ENCODE assay signal across 19 cellular contexts in the genomic region with DNA sequence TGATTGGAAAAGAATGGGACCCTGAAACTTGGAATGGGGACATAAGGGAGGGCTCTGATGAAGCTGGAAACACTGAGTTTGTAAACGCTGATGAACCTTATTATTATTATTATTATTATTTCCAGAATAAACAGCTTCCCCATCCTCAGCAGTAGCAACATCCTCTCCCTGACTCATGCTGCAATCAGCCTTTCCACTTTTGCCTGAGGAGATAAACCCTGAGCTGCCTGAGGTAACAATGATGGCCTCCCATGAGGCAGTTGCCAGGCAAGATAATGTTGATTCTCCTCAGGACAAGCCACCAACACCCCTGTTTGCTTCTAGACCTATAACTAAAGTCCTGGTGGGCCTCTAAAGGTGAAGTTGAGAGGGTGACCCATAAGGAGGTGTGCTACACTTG.
"Had no signal": no experiment of that assay in that cellular context is flagged by ENCODE, and none has a peak within 500 bp of the region (broad histone marks: within the 10 kb centered on the region; RNA-seq: fewer than 3 reads in every experiment).

No MANE protein-coding gene starts in this region.

- H2AFZ ChIP-seq: hepatocyte had no signal

- DNase-seq: dermis blood vessel endothelial cell; dorsolateral prefrontal cortex; effector CD4-positive, alpha-beta T cell; effector memory CD4-positive, alpha-beta T cell; erythroblast; esophagus squamous epithelium; foreskin fibroblast; heart left ventricle; hypothalamus; left cardiac atrium; left lung; left ventricle myocardium superior; lower lobe of right lung; naive thymus-derived CD4-positive, alpha-beta T cell had no signal

- H3K36me3 ChIP-seq: esophagus squamous epithelium, gastroesophageal sphincter, heart left ventricle, left lung, lower lobe of right lung had no signal

- H3K4me3 ChIP-seq: coronary artery, dorsolateral prefrontal cortex, esophagus squamous epithelium, gastroesophageal sphincter, heart left ventricle, hepatocyte, left lung, lower lobe of right lung had no signal

- H3K79me2 ChIP-seq: hepatocyte had no signal

- ATAC-seq: esophagus mucosa; gastroesophageal sphincter; heart left ventricle; left cardiac atrium; left lung; left ventricle myocardium superior; lower lobe of right lung; naive thymus-derived CD4-positive, alpha-beta T cell had no signal

- H3K9me3 ChIP-seq: esophagus squamous epithelium, heart left ventricle, lower lobe of right lung had no signal

- H3K4me2 ChIP-seq: hepatocyte had no signal

- H3K27ac ChIP-seq: coronary artery, dorsolateral prefrontal cortex, epithelial cell of prostate, esophagus squamous epithelium, gastroesophageal sphincter, heart left ventricle, hepatocyte, left lung, lower lobe of right lung had no signal

- H3K4me1 ChIP-seq: esophagus squamous epithelium, gastroesophageal sphincter, heart left ventricle, left lung, lower lobe of right lung had no signal

- H3K27me3 ChIP-seq: dorsolateral prefrontal cortex, esophagus squamous epithelium, gastroesophageal sphincter, heart left ventricle, hepatocyte, left lung had no signal
